1 cellular context compared by ENCODE assay signal in the genomic region with DNA sequence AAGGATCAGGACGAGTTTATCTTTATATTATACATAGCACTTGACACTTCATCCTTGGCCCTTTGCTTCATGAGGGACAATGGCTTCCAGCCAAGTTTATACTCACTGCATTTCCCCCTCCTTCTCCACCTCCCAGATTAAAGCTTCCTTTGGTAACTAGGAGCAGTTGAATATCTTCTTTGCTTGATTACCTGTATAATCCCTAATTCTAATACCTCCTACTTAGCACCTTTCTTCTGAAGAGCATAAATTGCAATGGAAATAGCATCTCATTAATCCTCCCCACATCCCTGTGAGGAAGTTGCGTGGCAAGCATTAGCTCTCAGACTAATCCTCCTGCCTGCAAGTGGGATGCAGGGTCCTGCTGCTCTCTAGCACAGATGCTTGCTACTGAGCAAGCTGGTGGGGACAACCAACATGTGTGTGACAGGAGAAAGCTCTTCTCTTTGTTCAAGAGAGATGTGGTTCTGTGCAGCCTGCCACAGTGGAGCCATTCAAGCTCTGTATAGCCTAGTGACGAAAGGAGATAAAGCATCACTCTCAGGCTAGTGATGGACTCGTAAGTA.
TF ChIP-seq lines count a peak whose summit lies in the region.

No MANE protein-coding gene starts in this region.

TF ChIP-seq in GM23338, 12 proteins besides CTCF, POLR2A, EP300 and RAD21 (continued from another document):
- TF ChIP-seq ZNF462 (CRISPR knock-in tag; IDR thresholded peaks at IDR 0.05) (no peak), JUNB (IDR thresholded peaks at IDR 0.05; ENCODE audit: unreplicated experiment) (no peak), ZNF331 (CRISPR knock-in tag; IDR thresholded peaks at IDR 0.05; ENCODE audit: low read depth) (no peak), STAT1 (IDR thresholded peaks at IDR 0.05; ENCODE audit: unreplicated experiment) (no peak), POLR2AphosphoS5 (IDR thresholded peaks at IDR 0.05; ENCODE audit: low read depth) (no peak)
